Comparison of ENCODE assay signal across 18 cellular contexts in the genomic region with DNA sequence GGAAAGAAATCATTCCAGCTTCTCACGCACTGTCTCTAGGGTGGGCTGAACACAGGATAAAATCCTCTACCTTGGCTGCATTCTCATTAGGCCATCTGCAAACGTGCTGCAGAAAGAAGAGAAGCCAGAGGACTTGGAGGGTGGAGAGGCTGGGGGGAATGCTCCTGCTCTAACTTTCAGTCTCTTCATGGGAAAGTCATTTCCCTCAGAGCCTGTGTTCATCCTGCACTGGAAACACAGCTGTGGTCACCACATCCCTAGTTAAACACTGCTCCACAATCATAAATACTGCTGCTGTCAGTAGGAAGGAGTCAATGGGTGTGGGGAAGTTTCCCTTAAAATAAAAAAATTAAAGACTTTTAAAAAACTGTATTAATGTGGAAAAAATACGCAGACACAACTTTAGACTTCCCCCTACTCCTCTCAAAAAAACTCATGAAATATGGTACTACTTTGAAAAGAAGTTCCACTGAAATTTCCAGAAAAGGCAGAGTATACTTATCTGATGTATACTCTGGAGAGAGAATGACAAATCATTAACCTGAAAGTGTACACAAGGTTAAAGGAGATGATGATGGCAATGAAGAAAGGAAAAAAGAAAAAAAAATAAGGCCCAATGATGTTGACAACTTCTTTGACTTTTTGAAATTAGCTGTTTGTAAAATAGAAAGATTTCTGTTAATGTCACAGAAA. TPM values are rescaled to one million over a fixed set of nuclear protein-coding genes. Genes with fewer than 3 reads are reported as not detected.
DNase-seq lines count a peak whose midpoint lies in the region; ATAC-seq, FAIRE-seq and TF ChIP-seq lines count a peak whose summit lies in the region.
"Had no signal": no experiment of that assay in that cellular context is flagged by ENCODE, and none has a peak within 500 bp of the region (broad histone marks: within the 10 kb centered on the region; RNA-seq: fewer than 3 reads in every experiment).

No MANE protein-coding gene starts in this region.

- peaks cover 15% of the 10 kb centered on the region for H3K36me3 Mint-ChIP-seq in MCF 10A (ENCODE audit: insufficient read depth, unreplicated experiment)
- no peaks in the 10 kb centered on the region for H3K36me3 Mint-ChIP-seq in astrocyte (ENCODE audit: low read depth, unreplicated experiment)

- H3K27ac Mint-ChIP-seq in MCF 10A (ENCODE audit: low read depth, unreplicated experiment): no peak overlapping the region
- H3K27ac Mint-ChIP-seq in astrocyte (ENCODE audit: unreplicated experiment): peak overlapping the region; percentile 89

- H4K20me1 ChIP-seq in astrocyte (ENCODE audit: insufficient read depth, low read length): no peaks in the 10 kb centered on the region

- H3K4me1 Mint-ChIP-seq in MCF 10A (ENCODE audit: insufficient read depth, unreplicated experiment) (peaks cover 24% of the 10 kb centered on the region), astrocyte (ENCODE audit: low read depth, unreplicated experiment) (peaks cover 49% of the 10 kb centered on the region)

- H2AFZ ChIP-seq in astrocyte (ENCODE audit: low read depth, low read length): no peak overlapping the region
- no peak overlapping the region for H2AFZ ChIP-seq in mesenchymal stem cell (ENCODE audit: low read depth, low read length)

- no peak for ATAC-seq in HG03432 (IDR thresholded peaks at IDR 0.05; ENCODE audit: unreplicated experiment)
- ATAC-seq: GM12878 had no signal

- no peak overlapping the region for H3K4me3 Mint-ChIP-seq in MCF 10A (ENCODE audit: unreplicated experiment)
- no peak overlapping the region for H3K4me3 Mint-ChIP-seq in astrocyte (ENCODE audit: unreplicated experiment)

- H3K79me1 ChIP-seq in mesenchymal stem cell (replicated peaks; ENCODE audit: low read length, poor library complexity, severe bottlenecking): peaks cover 4% of the 10 kb centered on the region

- H3K27me3 Mint-ChIP-seq in MCF 10A (ENCODE audit: insufficient read depth, unreplicated experiment) (no peaks in the 10 kb centered on the region), astrocyte (ENCODE audit: low read depth, unreplicated experiment) (no peaks in the 10 kb centered on the region)

- FAIRE-seq in astrocyte (lab: Jason Lieb, UNC): no peak
- FAIRE-seq: GM12878 had no signal

- no peak overlapping the region for H3K14ac ChIP-seq in mesenchymal stem cell (ENCODE audit: low read length in 2 of 2)

- no peak overlapping the region for H3K4ac ChIP-seq in mesenchymal stem cell (ENCODE audit: low read depth in 1 of 2, low read length in 2 of 2)

- intact Hi-C loops in breast epithelium (cut with DNase I; ENCODE audit: low total_unique reads) (no loop called here), MCF 10A (cut with micrococcal nuclease) (no loop called here), transverse colon (cut with DNase I; ENCODE audit: low total_unique reads) (no loop called here)

- H3K4me2 ChIP-seq in astrocyte (ENCODE audit: low read length): no peak overlapping the region
- H3K4me2 ChIP-seq in mesenchymal stem cell (ENCODE audit: low read length, poor library complexity, severe bottlenecking): no peak overlapping the region

- H3K18ac ChIP-seq in mesenchymal stem cell (ENCODE audit: low read depth in 1 of 2, low read length in 2 of 2): peak overlapping the region in 1 of 2 experiments; percentile 11

- H3K79me2 ChIP-seq in astrocyte (ENCODE audit: insufficient read depth, low read length): peaks cover 26% of the 10 kb centered on the region

- H3K9me3 Mint-ChIP-seq in MCF 10A (ENCODE audit: unreplicated experiment) (no peaks in the 10 kb centered on the region), astrocyte (ENCODE audit: unreplicated experiment) (no peaks in the 10 kb centered on the region)

- in situ Hi-C loops in transverse colon (cut with MboI; ENCODE audit: low pct_ligation_motif_present in 1 of 4, low pct_unique_long_range_greater_than_20kb in 1 of 4, low sequenced_read_pairs in 3 of 4): no loop called here

- no peak for TF ChIP-seq EP300 in transverse colon (IDR thresholded peaks at IDR 0.05; ENCODE audit: low read depth)

- H3K36me3 ChIP-seq in breast epithelium: no peaks in the 10 kb centered on the region
- no peaks in the 10 kb centered on the region for H3K36me3 ChIP-seq in astrocyte (ENCODE audit: insufficient read depth, low read length)
- H3K36me3 ChIP-seq in mesenchymal stem cell (ENCODE audit: control insufficient read depth in 1 of 2, insufficient read depth in 2 of 2, low read depth in 1 of 2, low read length in 2 of 2): peaks cover 0 to 5% of the 10 kb centered on the region in 2 experiments
- no peaks in the 10 kb centered on the region for H3K36me3 ChIP-seq in transverse colon

- DNase-seq in breast epithelium (ENCODE audit: low spot score in 2 of 2): no peak
- DNase-seq in MCF 10A (ENCODE audit: unreplicated experiment): no peak
- peak; percentile 72 for DNase-seq in astrocyte (ENCODE audit: low read depth)
- peak; percentile 79 for DNase-seq in mesenchymal stem cell
- DNase-seq in transverse colon: no peak
- no peak for DNase-seq in retina
- DNase-seq in D341Med (ENCODE audit: low spot score): no peak
- DNase-seq: activated CD4-positive, CD25-positive, alpha-beta regulatory T cell; amniotic stem cell; effector CD4-positive, alpha-beta T cell; mesendoderm; NCI-H1694 treated with DMSO at 0.1 percent for 48 hours; NCI-H748 treated with DMSO at 0.1 percent for 48 hours; testis had no signal

- POLR2A ChIA-PET in MCF 10A (lab: Yijun Ruan, JAX): interaction anchor here (0.6 kb wide), 1 partner anchor 38 kb away, joined by 3 read pairs; no protein-coding TSS in a partner anchor

- no peak overlapping the region for H2BK12ac ChIP-seq in mesenchymal stem cell (ENCODE audit: low read length in 2 of 2)

- TF ChIP-seq POLR2A in breast epithelium (IDR thresholded peaks at IDR 0.05): no peak
- TF ChIP-seq POLR2A in transverse colon (IDR thresholded peaks at IDR 0.05): no peak

- no peak overlapping the region for H2BK120ac ChIP-seq in mesenchymal stem cell (ENCODE audit: low read depth, low read length)

- H4K8ac ChIP-seq in mesenchymal stem cell (ENCODE audit: low read length): no peak overlapping the region

- WGBS in mesenchymal stem cell: 48% methylated on average over 2 of the region's 3 CpGs
- WGBS in transverse colon (ENCODE audit: low coverage in 1 of 2), 2 donors: 49 to 69% methylated on average over 3 of the region's 3 CpGs

- CTCF ChIA-PET in MCF 10A (lab: Yijun Ruan, JAX): no interaction called here

- H3K27ac ChIP-seq in breast epithelium (peak overlapping the region; percentile 50 to 77), astrocyte (ENCODE audit: low read depth, low read length) (peak overlapping the region; percentile 71), mesenchymal stem cell (ENCODE audit: low read length, poor library complexity, severe bottlenecking) (peak overlapping the region; percentile 64), transverse colon (peak overlapping the region; percentile 50 to 79 (median 62))
- H3K27ac ChIP-seq: 22Rv1, SJSA1, testis had no signal

- H3K4me3 ChIP-seq in breast epithelium (no peak overlapping the region), astrocyte (ENCODE audit: insufficient read depth, low read depth, low read length) (no peak overlapping the region), mesenchymal stem cell (ENCODE audit: insufficient read depth in 1 of 2, low read depth in 1 of 2, low read length in 2 of 2) (no peak overlapping the region), transverse colon (no peak overlapping the region)
- H3K4me3 ChIP-seq: GM12878, SJSA1, testis had no signal

- H3K9me3 ChIP-seq in breast epithelium (no peaks in the 10 kb centered on the region), astrocyte (ENCODE audit: insufficient read depth, low read depth, low read length) (no peaks in the 10 kb centered on the region), mesenchymal stem cell (ENCODE audit: control insufficient read depth, low read length) (no peaks in the 10 kb centered on the region), transverse colon (no peaks in the 10 kb centered on the region)
- H3K9me3 ChIP-seq: SJSA1, testis had no signal

- H2AK5ac ChIP-seq in mesenchymal stem cell (ENCODE audit: low read length, severe bottlenecking): no peak overlapping the region

- no peak overlapping the region for H4K91ac ChIP-seq in mesenchymal stem cell (ENCODE audit: low read length)

- H2BK5ac ChIP-seq in mesenchymal stem cell (ENCODE audit: low read depth, low read length, poor library complexity, severe bottlenecking): no peak overlapping the region

- no TSS peak for BruUV-seq in MCF 10A (replicated peaks; lab: Mats Ljungman, UMichigan)

- H2BK15ac ChIP-seq in mesenchymal stem cell (ENCODE audit: low read depth, poor library complexity, severe bottlenecking): no peak overlapping the region

- H3K4me1 ChIP-seq in breast epithelium (no peaks in the 10 kb centered on the region), astrocyte (ENCODE audit: insufficient read depth, low read length) (peaks cover 37% of the 10 kb centered on the region), mesenchymal stem cell (ENCODE audit: control insufficient read depth, insufficient read depth, low read depth, low read length) (peaks cover 9% of the 10 kb centered on the region), transverse colon (peaks cover 19 to 53% (median 38%) of the 10 kb centered on the region in 4 donors)
- H3K4me1 ChIP-seq: testis had no signal

- no peak overlapping the region for H3K23ac ChIP-seq in mesenchymal stem cell (ENCODE audit: low read length in 2 of 2)

- peak overlapping the region; percentile 60 for H3K9ac ChIP-seq in astrocyte (ENCODE audit: low read length)
- H3K9ac ChIP-seq in mesenchymal stem cell (ENCODE audit: low read length): peak overlapping the region; percentile 66

- H3K27me3 ChIP-seq in breast epithelium (no peaks in the 10 kb centered on the region), astrocyte (ENCODE audit: insufficient read depth, low read length) (no peaks in the 10 kb centered on the region), mesenchymal stem cell (ENCODE audit: control insufficient read depth in 1 of 2, insufficient read depth in 1 of 2, low read length in 2 of 2) (no peaks in the 10 kb centered on the region), transverse colon (no peaks in the 10 kb centered on the region)
- H3K27me3 ChIP-seq: SJSA1, testis had no signal

- TF ChIP-seq CTCF in breast epithelium (IDR thresholded peaks at IDR 0.05) (no peak), MCF 10A (IDR thresholded peaks at IDR 0.05; ENCODE audit: unreplicated experiment) (no peak), astrocyte (IDR thresholded peaks at IDR 0.05; ENCODE audit: insufficient read depth, low read depth, low read length) (no peak), transverse colon (IDR thresholded peaks at IDR 0.05) (no peak)

RNA-seq across cellular contexts. Expression of gene LHFPL2, which starts 46.8 kb away (rescaled TPM):
- total RNA-seq in breast epithelium (10 to 100 TPM; 36.8 to 61.8 (median 41.3) TPM), MCF 10A (2022) (45.9 and 93.3 TPM in 2 replicates), astrocyte (17.0 and 19.8 TPM in 2 replicates), transverse colon (10 to 100 TPM; 34.4 to 79.6 (median 51.5) TPM)
- 13.5 TPM for polyA plus RNA-seq in mesenchymal stem cell (2013, experiment 1 of 2)
- polyA plus RNA-seq in mesenchymal stem cell (2013, experiment 2 of 2): 11.5 TPM

Comparison
In these comparisons a context has a peak if more than half of its experiments do, and no peak if none do; other contexts are left out.
1. DNase-seq: peak in astrocyte (single experiment) and mesenchymal stem cell (single experiment); none in breast epithelium (0 of 2), MCF 10A (single experiment), transverse colon (single experiment), retina (single experiment) and D341Med (single experiment).
2. Peak in every context shown above with its lines, with median percentiles within 50 percentile points of each other: H3K27ac ChIP-seq.